Comparison of ENCODE assay signal across 8 cellular contexts in the genomic region with DNA sequence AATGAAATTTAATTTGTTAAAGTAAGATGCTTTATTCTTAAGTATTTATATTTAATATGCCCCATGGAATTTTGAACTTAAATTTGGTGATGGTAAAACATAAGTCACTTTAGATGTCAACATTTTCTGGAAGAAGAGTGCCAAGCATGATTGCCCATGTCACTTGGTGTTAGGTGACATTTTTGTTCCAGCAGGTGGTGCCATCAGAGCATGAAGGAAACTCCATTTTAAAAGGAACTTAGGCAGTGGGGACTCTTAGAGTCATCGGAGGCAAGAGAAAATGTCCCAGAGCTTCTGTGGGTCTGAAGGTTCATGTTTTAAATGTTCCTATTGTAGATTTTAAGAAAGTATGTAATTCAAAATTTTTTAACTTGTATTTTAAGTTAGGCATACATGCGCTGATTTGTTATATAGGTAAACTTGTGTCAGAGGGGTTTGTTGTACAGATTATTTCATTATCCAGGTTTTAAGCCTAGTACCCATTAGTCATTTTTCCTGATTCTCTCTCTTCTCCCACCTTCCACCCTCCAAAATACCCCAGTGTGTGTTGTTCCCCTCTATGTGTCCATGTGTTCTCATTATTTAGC.
A peak's percentile ranks its signal among the peaks of the same experiment; 100 is the strongest.
DNase-seq lines count a peak whose midpoint lies in the region; ATAC-seq and TF ChIP-seq lines count a peak whose summit lies in the region.

No MANE protein-coding gene starts in this region.

- H2AFZ ChIP-seq in OCI-LY3 (ENCODE audit: low read depth, low read length) = no peak overlapping the region

- no peaks in the 10 kb centered on the region for H3K9me3 ChIP-seq in OCI-LY3 (ENCODE audit: insufficient read depth, low read length)

- H3K36me3 ChIP-seq in OCI-LY3 (replicated peaks; ENCODE audit: low read depth, low read length) = no peaks in the 10 kb centered on the region

- H4K20me1 ChIP-seq in OCI-LY3 (ENCODE audit: insufficient read depth, low read length) = no peaks in the 10 kb centered on the region

- H3K27me3 ChIP-seq in OCI-LY3 (ENCODE audit: low read depth, low read length) = no peaks in the 10 kb centered on the region

- H3K79me2 ChIP-seq in OCI-LY3 (ENCODE audit: low read length) = no peaks in the 10 kb centered on the region

- peak; percentile 54 for DNase-seq in AG20443 (ENCODE audit: low spot score)
- peak; percentile 35 for DNase-seq in HFF-Myc (ENCODE audit: extremely low read depth, low read depth)
- DNase-seq in fibroblast of peridontal ligament (ENCODE audit: extremely low read depth) = peak; percentile 71
- DNase-seq in sciatic nerve (ENCODE audit: low spot score) = no peak

- H3K4me3 ChIP-seq in HFF-Myc (replicated peaks; ENCODE audit: low read depth, low read length) = no peak overlapping the region
- no peak overlapping the region for H3K4me3 ChIP-seq in OCI-LY3 (ENCODE audit: low read length)

- TF ChIP-seq CTCF in HFF-Myc (IDR thresholded peaks at IDR 0.05; ENCODE audit: low read depth, low read length, missing control alignments) (peak; percentile 54), OCI-LY3 (IDR thresholded peaks at IDR 0.05; ENCODE audit: low read depth, low read length) (peak; percentile 51)

- ATAC-seq in sciatic nerve (peak; percentile 55), GM21786 (IDR thresholded peaks at IDR 0.05; ENCODE audit: unreplicated experiment) (no peak), HG03175 (IDR thresholded peaks at IDR 0.05; ENCODE audit: unreplicated experiment) (no peak), HG02571 (IDR thresholded peaks at IDR 0.05; ENCODE audit: unreplicated experiment) (no peak)

- no peak overlapping the region for H3K27ac ChIP-seq in OCI-LY3 (ENCODE audit: low read length)

- H3K4me1 ChIP-seq in OCI-LY3 (ENCODE audit: low read length) = no peaks in the 10 kb centered on the region

- no peak overlapping the region for H3K9ac ChIP-seq in OCI-LY3 (ENCODE audit: low read length)

- no peak overlapping the region for H3K4me2 ChIP-seq in OCI-LY3 (ENCODE audit: low read length)

- intact Hi-C loops in sciatic nerve (cut with DNase I) = no loop called here
